Comparison of ENCODE assay signal across 12 cellular contexts in the genomic region with DNA sequence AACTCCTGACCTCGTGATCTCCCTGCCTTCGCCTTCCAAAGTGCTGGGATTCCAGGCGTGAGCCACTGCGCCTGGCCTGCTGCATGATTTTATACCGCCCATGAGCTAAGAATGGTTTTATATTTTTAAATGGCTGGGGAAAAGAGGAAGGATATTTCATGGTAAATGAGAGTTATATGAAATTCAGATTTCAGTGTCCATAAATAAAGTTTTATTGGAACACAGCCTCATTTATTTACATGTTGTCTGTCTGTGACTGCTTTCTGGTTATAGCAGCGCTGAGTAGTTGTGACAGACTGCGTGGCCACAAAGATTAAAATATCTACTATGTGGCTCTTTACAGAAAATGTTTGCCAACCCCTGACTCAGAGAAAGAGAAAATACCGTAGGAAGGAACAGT. TPM values are rescaled to one million over a fixed set of nuclear protein-coding genes. Genes with fewer than 3 reads are reported as not detected.
DNase-seq lines count a peak whose midpoint lies in the region; ATAC-seq and TF ChIP-seq lines count a peak whose summit lies in the region.
"Had no signal": no experiment of that assay in that cellular context is flagged by ENCODE, and none has a peak within 500 bp of the region (broad histone marks: within the 10 kb centered on the region; RNA-seq: fewer than 3 reads in every experiment).

No MANE protein-coding gene starts in this region.

- H3K27ac Mint-ChIP-seq in CD4-positive, alpha-beta T cell = peak overlapping the region; percentile 97
- peak overlapping the region; percentile 68 for H3K27ac Mint-ChIP-seq in activated T-helper 2 cell treated with anti-CD3 and anti-CD28 coated beads, Interferon-gamma antibody, Interleukin-2, Interleukin-4, amounts not matched to agents 10 μg/mL and 5 μg/mL and 100 μg/mL, durations not matched to agents 14 hours and 24 hours and 36 hours
- peak overlapping the region in 1 of 2 donors; percentile 93 for H3K27ac Mint-ChIP-seq in natural killer cell treated with Interleukin-12 subunit alpha and Interleukin-12 subunit beta and Interleukin-15 and Interleukin-18, amount 100 ng/mL, for 72 hours

- H3K27ac ChIP-seq in CD4-positive, alpha-beta T cell (ENCODE audit: low read depth, low read length) = peak overlapping the region; percentile 87
- H3K27ac ChIP-seq: SJSA1 had no signal

- H3K27me3 ChIP-seq in CD4-positive, alpha-beta T cell (ENCODE audit: control insufficient read depth, insufficient read depth, low read length) = no peaks in the 10 kb centered on the region
- H3K27me3 ChIP-seq: SJSA1 had no signal

- H3K27me3 Mint-ChIP-seq in CD4-positive, alpha-beta T cell = no peaks in the 10 kb centered on the region
- H3K27me3 Mint-ChIP-seq in activated T-helper 2 cell treated with anti-CD3 and anti-CD28 coated beads, Interferon-gamma antibody, Interleukin-2, Interleukin-4, amounts not matched to agents 10 μg/mL and 5 μg/mL and 100 μg/mL, durations not matched to agents 14 hours and 24 hours and 36 hours (ENCODE audit: low read depth) = peaks cover 1% of the 10 kb centered on the region
- no peaks in the 10 kb centered on the region for H3K27me3 Mint-ChIP-seq in natural killer cell treated with Interleukin-12 subunit alpha and Interleukin-12 subunit beta and Interleukin-15 and Interleukin-18, amount 100 ng/mL, for 72 hours

- POLR2A ChIA-PET in CD4-positive, alpha-beta T cell (lab: Charles Lee) = interaction anchor here (0.8 to 2.2 kb wide), 4 partner anchors 11 to 629 kb away, joined by 3 to 16 read pairs (median 5); partner anchors contain the start of genes TECPR1 and TMEM130

- no peaks in the 10 kb centered on the region for H3K9me3 Mint-ChIP-seq in CD4-positive, alpha-beta T cell
- no peaks in the 10 kb centered on the region for H3K9me3 Mint-ChIP-seq in activated T-helper 2 cell treated with anti-CD3 and anti-CD28 coated beads, Interferon-gamma antibody, Interleukin-2, Interleukin-4, amounts not matched to agents 10 μg/mL and 5 μg/mL and 100 μg/mL, durations not matched to agents 14 hours and 24 hours and 36 hours
- no peaks in the 10 kb centered on the region for H3K9me3 Mint-ChIP-seq in natural killer cell treated with Interleukin-12 subunit alpha and Interleukin-12 subunit beta and Interleukin-15 and Interleukin-18, amount 100 ng/mL, for 72 hours

- intact Hi-C loops in CD4-positive, alpha-beta T cell (cut with DNase I, micrococcal nuclease) = loop anchor here in 1 of 2 experiments (2.0 to 10.0 kb wide), 3 partner anchors 262 to 773 kb away; partner anchors contain the start of genes ARPC1A and LMTK2
- intact Hi-C loops in activated T-helper 2 cell treated with anti-CD3 and anti-CD28 coated beads, Interferon-gamma antibody, Interleukin-2, Interleukin-4, amounts not matched to agents 10 μg/mL and 5 μg/mL and 100 μg/mL, durations not matched to agents 14 hours and 24 hours and 36 hours (cut with micrococcal nuclease) = no loop called here

- H3K4me3 ChIP-seq in HFF-Myc (replicated peaks; ENCODE audit: low read depth, low read length) = peak overlapping the region; percentile 95; the same call in 1 of the 2 replicates

- peaks cover 37% of the 10 kb centered on the region for H3K4me1 Mint-ChIP-seq in CD4-positive, alpha-beta T cell (ENCODE audit: low read depth)
- peaks cover 11% of the 10 kb centered on the region for H3K4me1 Mint-ChIP-seq in activated T-helper 2 cell treated with anti-CD3 and anti-CD28 coated beads, Interferon-gamma antibody, Interleukin-2, Interleukin-4, amounts not matched to agents 10 μg/mL and 5 μg/mL and 100 μg/mL, durations not matched to agents 14 hours and 24 hours and 36 hours (ENCODE audit: low read depth)
- H3K4me1 Mint-ChIP-seq in natural killer cell treated with Interleukin-12 subunit alpha and Interleukin-12 subunit beta and Interleukin-15 and Interleukin-18, amount 100 ng/mL, for 72 hours (ENCODE audit: low read depth in 2 of 2) = peaks cover 0 to 9% of the 10 kb centered on the region in 2 donors

- no peak for DNase-seq in CD4-positive, alpha-beta T cell
- DNase-seq in HFF-Myc (ENCODE audit: extremely low read depth, low read depth) (no peak), NCI-H446 (lab: John Stamatoyannopoulos, UW) (no peak)
- no peak for DNase-seq in activated T-helper 2 cell treated with anti-CD3 and anti-CD28 coated beads, Interferon-gamma antibody, Interleukin-2, Interleukin-4, amounts not matched to agents 10 μg/mL and 5 μg/mL and 100 μg/mL, durations not matched to agents 14 hours and 24 hours and 36 hours (ENCODE audit: low spot score)
- no peak for DNase-seq in natural killer cell treated with Interleukin-12 subunit alpha and Interleukin-12 subunit beta and Interleukin-15 and Interleukin-18, amount 100 ng/mL, for 72 hours (ENCODE audit: low spot score)
- no peak for DNase-seq in stimulated activated CD4-positive, alpha-beta T cell treated with anti-CD3 and anti-CD28 coated beads, Interleukin-1b, Interleukin-23, amount 100 ng/mL, for 48 hours
- DNase-seq: activated CD4-positive, alpha-beta T cell treated with anti-CD3 and anti-CD28 coated beads for 4 hours; NCI-H1436; NCI-H774 had no signal

- peaks cover 54% of the 10 kb centered on the region for H3K36me3 Mint-ChIP-seq in CD4-positive, alpha-beta T cell (ENCODE audit: low read depth)
- H3K36me3 Mint-ChIP-seq in activated T-helper 2 cell treated with anti-CD3 and anti-CD28 coated beads, Interferon-gamma antibody, Interleukin-2, Interleukin-4, amounts not matched to agents 10 μg/mL and 5 μg/mL and 100 μg/mL, durations not matched to agents 14 hours and 24 hours and 36 hours (ENCODE audit: low read depth) = peaks cover 37% of the 10 kb centered on the region
- no peaks in the 10 kb centered on the region for H3K36me3 Mint-ChIP-seq in natural killer cell treated with Interleukin-12 subunit alpha and Interleukin-12 subunit beta and Interleukin-15 and Interleukin-18, amount 100 ng/mL, for 72 hours

- TF ChIP-seq CTCF in CD4-positive, alpha-beta T cell (IDR thresholded peaks at IDR 0.05) = no peak
- no peak for TF ChIP-seq CTCF in HFF-Myc (IDR thresholded peaks at IDR 0.05; ENCODE audit: low read depth, low read length, missing control alignments)

- peak overlapping the region; percentile 97 for H3K4me3 Mint-ChIP-seq in CD4-positive, alpha-beta T cell
- peak overlapping the region; percentile 91 for H3K4me3 Mint-ChIP-seq in activated T-helper 2 cell treated with anti-CD3 and anti-CD28 coated beads, Interferon-gamma antibody, Interleukin-2, Interleukin-4, amounts not matched to agents 10 μg/mL and 5 μg/mL and 100 μg/mL, durations not matched to agents 14 hours and 24 hours and 36 hours (ENCODE audit: low read depth)
- peak overlapping the region; percentile 91 for H3K4me3 Mint-ChIP-seq in natural killer cell treated with Interleukin-12 subunit alpha and Interleukin-12 subunit beta and Interleukin-15 and Interleukin-18, amount 100 ng/mL, for 72 hours

- no peak for ATAC-seq in CD4-positive, alpha-beta T cell (ENCODE audit: poor library complexity)
- no peak for ATAC-seq in natural killer cell treated with Interleukin-12 subunit alpha and Interleukin-12 subunit beta and Interleukin-15 and Interleukin-18, amount 100 ng/mL, for 72 hours
- ATAC-seq in GM19452 (IDR thresholded peaks at IDR 0.05; ENCODE audit: unreplicated experiment) = no peak

- CTCF ChIA-PET in CD4-positive, alpha-beta T cell (lab: Charles Lee) = interaction anchor here (0.7 to 1.2 kb wide), 3 partner anchors 9 to 433 kb away, joined by 3 to 11 read pairs (median 3); no protein-coding TSS in a partner anchor

- H3K9me3 ChIP-seq in CD4-positive, alpha-beta T cell (ENCODE audit: control insufficient read depth, low read length) = no peaks in the 10 kb centered on the region

RNA-seq across cellular contexts. Expression of gene TRRAP, which starts 2.2 kb away (rescaled TPM):
- 10 to 100 TPM; 47.9 to 48.3 TPM for total RNA-seq in CD4-positive, alpha-beta T cell
- total RNA-seq in activated T-helper 2 cell treated with anti-CD3 and anti-CD28 coated beads, Interferon-gamma antibody, Interleukin-2, Interleukin-4, amounts not matched to agents 10 μg/mL and 5 μg/mL and 100 μg/mL, durations not matched to agents 14 hours and 24 hours and 36 hours = 58.6 and 59.1 TPM in 2 replicates
- 10 to 100 TPM; 57.9 to 78.3 TPM for total RNA-seq in natural killer cell treated with Interleukin-12 subunit alpha and Interleukin-12 subunit beta and Interleukin-15 and Interleukin-18, amount 100 ng/mL, for 72 hours

RNA-seq across cellular contexts. Expression of gene TMEM130, which starts 10.7 kb away (rescaled TPM):
- total RNA-seq in CD4-positive, alpha-beta T cell = under 1 TPM in 1 of 2 experiments, not detected in 1; 0.39 TPM
- total RNA-seq in activated T-helper 2 cell treated with anti-CD3 and anti-CD28 coated beads, Interferon-gamma antibody, Interleukin-2, Interleukin-4, amounts not matched to agents 10 μg/mL and 5 μg/mL and 100 μg/mL, durations not matched to agents 14 hours and 24 hours and 36 hours = 0.30 TPM in 1 of 2 replicates, not detected in the other
- not detected for total RNA-seq in natural killer cell treated with Interleukin-12 subunit alpha and Interleukin-12 subunit beta and Interleukin-15 and Interleukin-18, amount 100 ng/mL, for 72 hours
- total RNA-seq: liver had no signal
